1 cellular context compared by ENCODE assay signal in the genomic region with DNA sequence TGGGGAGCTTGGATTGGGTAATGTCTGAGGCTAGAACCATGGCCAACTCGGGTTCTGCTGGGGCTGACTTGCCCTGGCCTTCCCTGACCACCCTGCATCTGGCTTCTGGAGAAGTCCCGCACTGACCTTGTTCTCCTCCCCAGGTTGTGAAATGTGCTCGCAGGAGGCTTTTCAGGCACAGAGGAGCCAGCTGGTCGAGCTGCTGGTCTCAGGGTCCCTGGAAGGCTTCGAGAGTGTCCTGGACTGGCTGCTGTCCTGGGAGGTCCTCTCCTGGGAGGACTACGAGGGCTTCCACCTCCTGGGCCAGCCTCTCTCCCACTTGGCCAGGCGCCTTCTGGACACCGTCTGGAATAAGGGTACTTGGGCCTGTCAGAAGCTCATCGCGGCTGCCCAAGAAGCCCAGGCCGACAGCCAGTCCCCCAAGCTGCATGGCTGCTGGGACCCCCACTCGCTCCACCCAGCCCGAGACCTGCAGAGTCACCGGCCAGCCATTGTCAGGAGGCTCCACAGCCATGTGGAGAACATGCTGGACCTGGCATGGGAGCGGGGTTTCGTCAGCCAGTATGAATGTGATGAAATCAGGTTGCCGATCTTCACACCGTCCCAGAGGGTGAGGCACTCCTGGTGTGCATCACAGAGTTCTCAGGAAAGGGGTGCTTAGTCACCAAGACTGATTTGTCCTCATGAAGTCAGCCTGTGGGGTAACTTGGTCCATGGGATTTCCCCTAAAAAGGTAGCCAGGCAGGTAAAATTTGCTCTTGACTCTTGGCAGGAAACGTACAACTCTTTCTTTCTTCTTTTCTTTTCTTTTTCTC.
TF ChIP-seq lines count a peak whose summit lies in the region.

No MANE protein-coding gene starts in this region.

TF ChIP-seq in GM12878, 131 proteins besides CTCF, POLR2A, EP300 and RAD21:
- TF ChIP-seq RUNX3 (IDR thresholded peaks at IDR 0.05; ENCODE audit: low read length) (0 out of 2 replicates have a peak, but pooled peaks have one; percentile 31), ELK1 (IDR thresholded peaks at IDR 0.05; ENCODE audit: low read depth, low read length) (no peak), IKZF1 (conservative IDR thresholded peaks at IDR 0.05) (no peak), MLLT1 (IDR thresholded peaks at IDR 0.05) (0 out of 2 replicates have a peak, but pooled peaks have one; percentile 35), MEF2A (IDR thresholded peaks at IDR 0.05; ENCODE audit: insufficient read depth, low read depth, low read length) (0 out of 2 replicates have a peak, but pooled peaks have one; percentile 55), NKRF (conservative IDR thresholded peaks at IDR 0.05) (no peak)
- TF ChIP-seq, protein P1, sequence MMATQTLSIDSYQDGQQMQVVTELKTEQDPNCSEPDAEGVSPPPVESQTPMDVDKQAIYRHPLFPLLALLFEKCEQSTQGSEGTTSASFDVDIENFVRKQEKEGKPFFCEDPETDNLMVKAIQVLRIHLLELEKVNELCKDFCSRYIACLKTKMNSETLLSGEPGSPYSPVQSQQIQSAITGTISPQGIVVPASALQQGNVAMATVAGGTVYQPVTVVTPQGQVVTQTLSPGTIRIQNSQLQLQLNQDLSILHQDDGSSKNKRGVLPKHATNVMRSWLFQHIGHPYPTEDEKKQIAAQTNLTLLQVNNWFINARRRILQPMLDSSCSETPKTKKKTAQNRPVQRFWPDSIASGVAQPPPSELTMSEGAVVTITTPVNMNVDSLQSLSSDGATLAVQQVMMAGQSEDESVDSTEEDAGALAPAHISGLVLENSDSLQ (IDR thresholded peaks at IDR 0.05): no peak
